1 cellular context compared by ENCODE assay signal in genomic region chr6:32973144-32973854, GRCh38.
A peak's percentile ranks its signal among the peaks of the same experiment; 100 is the strongest.
TF ChIP-seq lines count a peak whose summit lies in the region.

No MANE protein-coding gene starts in this region.

TF ChIP-seq in K562, 482 proteins besides CTCF, POLR2A, EP300 and RAD21 (continued from another document and continues in another):
- TF ChIP-seq RREB1 (CRISPR knock-in tag; IDR thresholded peaks at IDR 0.05) (no peak), CREB5 (CRISPR knock-in tag; IDR thresholded peaks at IDR 0.05) (no peak), ZNF561 (CRISPR knock-in tag; conservative IDR thresholded peaks at IDR 0.05) (no peak), NFIC (IDR thresholded peaks at IDR 0.05) (no peak; the same call in 1 of the 2 replicates), FOS (IDR thresholded peaks at IDR 0.05; ENCODE audit: extremely low read depth, insufficient read length) (no peak), MED1 (CRISPR knock-in tag; IDR thresholded peaks at IDR 0.05; ENCODE audit: borderline replicate concordance) (no peak), PCBP2 (IDR thresholded peaks at IDR 0.05; ENCODE audit: low read depth, low read length, poor library complexity, severe bottlenecking) (no peak), CHCHD3 (CRISPR knock-in tag; IDR thresholded peaks at IDR 0.05) (no peak), TCF7 (IDR thresholded peaks at IDR 0.05; ENCODE audit: borderline replicate concordance) (no peak), ETV5 (CRISPR knock-in tag; IDR thresholded peaks at IDR 0.05; ENCODE audit: low read depth) (0 out of 2 replicates have a peak, but pooled peaks have one; percentile 2), TGIF2 (CRISPR knock-in tag; IDR thresholded peaks at IDR 0.05) (no peak; the same call in 1 of the 2 replicates), SFPQ (IDR thresholded peaks at IDR 0.05; ENCODE audit: low read depth, low read length) (peak; percentile 58; the same call in 1 of the 2 replicates), HMGN3 (IDR thresholded peaks at IDR 0.05; ENCODE audit: borderline replicate concordance, extremely low read depth, insufficient read length, low read depth, low read length) (no peak), ZBTB40 (IDR thresholded peaks at IDR 0.05) (peak; percentile 44; the same call in 1 of the 2 replicates), ZBTB40 (CRISPR knock-in tag; IDR thresholded peaks at IDR 0.05) (no peak), CXXC5 (CRISPR knock-in tag; IDR thresholded peaks at IDR 0.05) (no peak), NFYB (IDR thresholded peaks at IDR 0.05; ENCODE audit: extremely low read depth, insufficient read length) (no peak), SRF (CRISPR knock-in tag; IDR thresholded peaks at IDR 0.05) (no peak; a peak in 1 of 4 replicates), STAT5A (IDR thresholded peaks at IDR 0.05; ENCODE audit: borderline replicate concordance, low read length) (0 out of 2 replicates have a peak, but pooled peaks have one; percentile 9), ZNF347 (CRISPR knock-in tag; IDR thresholded peaks at IDR 0.05; ENCODE audit: low read depth) (no peak), HINFP (tag; conservative IDR thresholded peaks at IDR 0.05; ENCODE audit: low read depth) (no peak), MBD1 (CRISPR knock-in tag; IDR thresholded peaks at IDR 0.05) (no peak), SMARCA5 (IDR thresholded peaks at IDR 0.05) (no peak), TCFL5 (CRISPR knock-in tag; conservative IDR thresholded peaks at IDR 0.05) (no peak), POU5F1 (IDR thresholded peaks at IDR 0.05; ENCODE audit: borderline replicate concordance, low read depth, low read length, partially characterized antibody) (no peak), PHF20 (IDR thresholded peaks at IDR 0.05; ENCODE audit: partially characterized antibody) (peak; percentile 17), E2F1 (CRISPR knock-in tag; IDR thresholded peaks at IDR 0.05) (no peak), BCOR (IDR thresholded peaks at IDR 0.05) (no peak), SP1 (CRISPR knock-in tag; IDR thresholded peaks at IDR 0.05) (no peak), ZNF165 (CRISPR knock-in tag; IDR thresholded peaks at IDR 0.05; ENCODE audit: borderline replicate concordance) (no peak), ZNF511 (CRISPR knock-in tag; IDR thresholded peaks at IDR 0.05) (no peak), ZNF431 (CRISPR knock-in tag; IDR thresholded peaks at IDR 0.05) (no peak), TAL1 (IDR thresholded peaks at IDR 0.05) (no peak), MYC (IDR thresholded peaks at IDR 0.05; ENCODE audit: low read depth, low read length) (no peak), MYC (CRISPR knock-in tag; IDR thresholded peaks at IDR 0.05; ENCODE audit: borderline replicate concordance, low read depth) (no peak), NCOA4 (IDR thresholded peaks at IDR 0.05; ENCODE audit: partially characterized antibody) (no peak)
